Comparison of ENCODE assay signal across 8 cellular contexts in the genomic region with DNA sequence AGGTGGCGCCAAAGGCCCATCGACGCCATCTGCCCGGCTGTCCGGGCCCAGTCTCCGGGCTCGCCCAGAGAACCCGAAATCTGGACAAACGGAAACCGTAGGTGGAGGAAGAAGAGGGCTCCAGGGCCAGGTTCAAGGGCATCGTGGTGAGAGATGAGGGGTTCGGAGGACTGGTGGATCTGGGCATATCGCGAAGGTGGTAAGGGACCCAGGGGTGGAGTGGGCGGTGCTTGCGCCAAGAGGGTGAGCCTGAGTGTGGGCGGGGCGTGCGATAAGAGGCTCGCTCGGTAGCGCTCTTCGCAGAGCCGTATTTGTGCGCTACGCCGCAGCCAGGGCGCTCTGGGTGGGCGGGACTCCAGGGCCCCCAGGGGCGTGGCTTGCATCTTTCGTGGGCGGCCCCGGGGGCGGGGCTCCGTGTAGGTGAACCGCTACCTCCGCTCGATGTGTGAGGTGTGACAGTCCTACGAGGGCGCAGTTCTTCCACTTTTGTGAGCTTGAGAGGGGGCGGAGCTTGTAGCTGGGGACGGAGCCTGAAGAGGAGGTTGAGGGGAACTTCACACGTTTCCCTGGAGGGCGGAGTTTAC. TPM values are rescaled to one million over a fixed set of nuclear protein-coding genes. Genes with fewer than 3 reads are reported as not detected.
DNase-seq lines count a peak whose midpoint lies in the region; ATAC-seq and TF ChIP-seq lines count a peak whose summit lies in the region.

No MANE protein-coding gene starts in this region.

- H3K9me3 ChIP-seq in CD4-positive, alpha-beta T cell (ENCODE audit: control insufficient read depth, low read length) = no peaks in the 10 kb centered on the region
- no peaks in the 10 kb centered on the region for H3K9me3 ChIP-seq in ectodermal cell (ENCODE audit: control insufficient read depth, low read length)

- peaks cover 19% of the 10 kb centered on the region for H3K4me1 ChIP-seq in ectodermal cell (ENCODE audit: control insufficient read depth, insufficient read depth, low read length)

- no peaks in the 10 kb centered on the region for H3K27me3 ChIP-seq in CD4-positive, alpha-beta T cell (ENCODE audit: control insufficient read depth, insufficient read depth, low read length)
- peaks cover 17% of the 10 kb centered on the region for H3K27me3 ChIP-seq in ectodermal cell (ENCODE audit: control insufficient read depth, insufficient read depth, low read length, poor library complexity, severe bottlenecking)

- no peaks in the 10 kb centered on the region for H3K36me3 Mint-ChIP-seq in CD4-positive, alpha-beta T cell (ENCODE audit: low read depth)
- H3K36me3 Mint-ChIP-seq in activated CD4-positive, alpha-beta memory T cell treated with anti-CD3 and anti-CD28 coated beads, Interleukin-2, amount 10 ng/mL, durations not matched to agents 7 days and 5 days (ENCODE audit: low read depth) = no peaks in the 10 kb centered on the region

- CTCF ChIA-PET in CD4-positive, alpha-beta T cell (lab: Charles Lee) = interaction anchor here (0.8 to 3.6 kb wide), 20 partner anchors 10 to 1465 kb away, joined by 3 to 30 read pairs (median 4); partner anchors contain the start of genes BRMS1, CCDC85B, MRPL11 and RIN1
- CTCF ChIA-PET in activated CD4-positive, alpha-beta memory T cell treated with anti-CD3 and anti-CD28 coated beads, Interleukin-2, amount 10 ng/mL, durations not matched to agents 7 days and 5 days (lab: Charles Lee) = interaction anchor here (0.6 to 3.3 kb wide), 34 partner anchors 10 to 366 kb away, joined by 3 to 73 read pairs (median 5); partner anchors contain the start of genes B4GAT1, BRMS1, DPP3 and MRPL11

- H3K27ac Mint-ChIP-seq in CD4-positive, alpha-beta T cell = peak overlapping the region; percentile 95
- H3K27ac Mint-ChIP-seq in activated CD4-positive, alpha-beta memory T cell treated with anti-CD3 and anti-CD28 coated beads, Interleukin-2, amount 10 ng/mL, durations not matched to agents 7 days and 5 days = peak overlapping the region; percentile 90

- peak overlapping the region; percentile 36 for H3K4me3 ChIP-seq in ectodermal cell (ENCODE audit: insufficient read depth, low read depth, low read length)

- H3K27me3 Mint-ChIP-seq in CD4-positive, alpha-beta T cell = peaks cover 4% of the 10 kb centered on the region
- H3K27me3 Mint-ChIP-seq in activated CD4-positive, alpha-beta memory T cell treated with anti-CD3 and anti-CD28 coated beads, Interleukin-2, amount 10 ng/mL, durations not matched to agents 7 days and 5 days = peaks cover 10% of the 10 kb centered on the region

- intact Hi-C loops in CD4-positive, alpha-beta T cell (cut with DNase I, micrococcal nuclease) = loop anchor here (1.0 kb wide), 4 partner anchors 16 to 77 kb away; partner anchors contain the start of genes BRMS1 (in 2 of the 2) and YIF1A (in 1 of the 2)

- peak; percentile 97 for TF ChIP-seq CTCF in CD4-positive, alpha-beta T cell (IDR thresholded peaks at IDR 0.05)

- peak overlapping the region; percentile 65 for H3K27ac ChIP-seq in CD4-positive, alpha-beta T cell (ENCODE audit: low read depth, low read length)
- peak overlapping the region; percentile 76 for H3K27ac ChIP-seq in ectodermal cell (ENCODE audit: insufficient read depth, low read depth, low read length, poor library complexity, severe bottlenecking)

- ATAC-seq in CD4-positive, alpha-beta T cell (ENCODE audit: poor library complexity) = peak; percentile 74
- ATAC-seq in GM19455 (IDR thresholded peaks at IDR 0.05; ENCODE audit: unreplicated experiment) = peak; percentile 61

- POLR2A ChIA-PET in CD4-positive, alpha-beta T cell (lab: Charles Lee) = interaction anchor here (0.6 to 3.0 kb wide), 32 partner anchors 8 to 840 kb away, joined by 3 to 39 read pairs (median 6); partner anchors contain the start of genes B4GAT1, BRMS1, MALAT1 and MRPL11
- POLR2A ChIA-PET in activated CD4-positive, alpha-beta memory T cell treated with anti-CD3 and anti-CD28 coated beads, Interleukin-2, amount 10 ng/mL, durations not matched to agents 7 days and 5 days (lab: Charles Lee) = interaction anchor here (0.7 to 3.9 kb wide), 17 partner anchors 12 to 304 kb away, joined by 3 to 30 read pairs (median 6); partner anchors contain the start of genes B4GAT1, BRMS1, DPP3 and RBM14

- DNase-seq in CD4-positive, alpha-beta T cell = peak; percentile 91 to 100 (median 98)
- DNase-seq in HK-2 (ENCODE audit: unreplicated experiment) (peak; percentile 76), NCI-H774 (lab: John Stamatoyannopoulos, UW) (peak; percentile 97), lung microvascular endothelial cell (ENCODE audit: low read depth in 2 of 2) (peak; percentile 94 to 95)
- DNase-seq in activated CD4-positive, alpha-beta memory T cell treated with anti-CD3 and anti-CD28 coated beads, Interleukin-2, amount 10 ng/mL, durations not matched to agents 7 days and 5 days = peak; percentile 97
- peak; percentile 80 to 94 (median 94) for DNase-seq in stimulated activated CD4-positive, alpha-beta T cell treated with anti-CD3 and anti-CD28 coated beads, TNF-alpha, amount 100 ng/mL, for 24 hours (ENCODE audit: low read depth in 3 of 3)

- WGBS in ectodermal cell, 2 experiments = 0 to 1% methylated on average over 44 of the region's 44 CpGs

- H3K4me3 Mint-ChIP-seq in CD4-positive, alpha-beta T cell = peak overlapping the region; percentile 90
- H3K4me3 Mint-ChIP-seq in activated CD4-positive, alpha-beta memory T cell treated with anti-CD3 and anti-CD28 coated beads, Interleukin-2, amount 10 ng/mL, durations not matched to agents 7 days and 5 days = peak overlapping the region; percentile 85

- peaks cover 22% of the 10 kb centered on the region for H3K4me1 Mint-ChIP-seq in CD4-positive, alpha-beta T cell (ENCODE audit: low read depth)
- H3K4me1 Mint-ChIP-seq in activated CD4-positive, alpha-beta memory T cell treated with anti-CD3 and anti-CD28 coated beads, Interleukin-2, amount 10 ng/mL, durations not matched to agents 7 days and 5 days = peaks cover 16% of the 10 kb centered on the region

- H3K9me3 Mint-ChIP-seq in CD4-positive, alpha-beta T cell = no peaks in the 10 kb centered on the region
- no peaks in the 10 kb centered on the region for H3K9me3 Mint-ChIP-seq in activated CD4-positive, alpha-beta memory T cell treated with anti-CD3 and anti-CD28 coated beads, Interleukin-2, amount 10 ng/mL, durations not matched to agents 7 days and 5 days

- no peaks in the 10 kb centered on the region for H3K36me3 ChIP-seq in ectodermal cell (ENCODE audit: control insufficient read depth, insufficient read depth, low read length)

RNA-seq across cellular contexts. Expression of gene CD248, which starts 4.8 kb away (rescaled TPM):
- 1 to 10 TPM; 3.3 to 3.4 TPM for total RNA-seq in CD4-positive, alpha-beta T cell
- not detected for total RNA-seq in activated CD4-positive, alpha-beta memory T cell treated with anti-CD3 and anti-CD28 coated beads, Interleukin-2, amount 10 ng/mL, durations not matched to agents 7 days and 5 days
- 3.7 TPM for polyA plus RNA-seq in ectodermal cell (2013, experiment 1 of 4)
- 4.4 TPM for polyA plus RNA-seq in ectodermal cell (2013, experiment 2 of 4)
- polyA plus RNA-seq in ectodermal cell (2013, experiment 3 of 4) = 5.5 TPM
- polyA plus RNA-seq in ectodermal cell (2013, experiment 4 of 4) = 6.2 TPM
- under 0.01 TPM in 2 replicates for total RNA-seq in lung microvascular endothelial cell

RNA-seq across cellular contexts. Expression of gene TMEM151A, which starts 20.4 kb away (rescaled TPM):
- total RNA-seq in CD4-positive, alpha-beta T cell = under 1 TPM; 0.11 to 0.14 TPM
- total RNA-seq in activated CD4-positive, alpha-beta memory T cell treated with anti-CD3 and anti-CD28 coated beads, Interleukin-2, amount 10 ng/mL, durations not matched to agents 7 days and 5 days = not detected
- polyA plus RNA-seq in ectodermal cell (2013, experiment 1 of 4) = not detected
- 0.07 TPM for polyA plus RNA-seq in ectodermal cell (2013, experiment 2 of 4)
- 0.21 TPM for polyA plus RNA-seq in ectodermal cell (2013, experiment 3 of 4)
- 0.12 TPM for polyA plus RNA-seq in ectodermal cell (2013, experiment 4 of 4)
- total RNA-seq in lung microvascular endothelial cell = under 0.01 TPM in 1 of 2 replicates, not detected in the other

RNA-seq across cellular contexts. Expression of gene YIF1A, which starts 23.1 kb away (rescaled TPM):
- total RNA-seq in CD4-positive, alpha-beta T cell = 10 to 100 TPM; 17.4 to 21.1 TPM
- 10 to 100 TPM; 49.5 to 52.5 TPM for total RNA-seq in activated CD4-positive, alpha-beta memory T cell treated with anti-CD3 and anti-CD28 coated beads, Interleukin-2, amount 10 ng/mL, durations not matched to agents 7 days and 5 days
- 30.8 TPM for polyA plus RNA-seq in ectodermal cell (2013, experiment 1 of 4)
- 33.2 TPM for polyA plus RNA-seq in ectodermal cell (2013, experiment 2 of 4)
- polyA plus RNA-seq in ectodermal cell (2013, experiment 3 of 4) = 35.0 TPM
- polyA plus RNA-seq in ectodermal cell (2013, experiment 4 of 4) = 34.7 TPM
- 95.9 and 136 TPM in 2 replicates for total RNA-seq in lung microvascular endothelial cell

RNA-seq across cellular contexts. Expression of gene RIN1, which starts 24.2 kb away (rescaled TPM):
- total RNA-seq in CD4-positive, alpha-beta T cell = 1 to 10 TPM; 1.2 to 1.6 TPM
- total RNA-seq in activated CD4-positive, alpha-beta memory T cell treated with anti-CD3 and anti-CD28 coated beads, Interleukin-2, amount 10 ng/mL, durations not matched to agents 7 days and 5 days = under 1 TPM; 0.43 to 0.73 TPM
- polyA plus RNA-seq in ectodermal cell (2013, experiment 1 of 4) = 5.1 TPM
- polyA plus RNA-seq in ectodermal cell (2013, experiment 2 of 4) = 4.4 TPM
- 3.4 TPM for polyA plus RNA-seq in ectodermal cell (2013, experiment 3 of 4)
- polyA plus RNA-seq in ectodermal cell (2013, experiment 4 of 4) = 3.3 TPM
- 2.8 and 3.5 TPM in 2 replicates for total RNA-seq in lung microvascular endothelial cell

RNA-seq across cellular contexts. Expression of gene BRMS1, which starts 32.8 kb away (rescaled TPM):
- 10 to 100 TPM; 52.7 to 58.4 TPM for total RNA-seq in CD4-positive, alpha-beta T cell
- total RNA-seq in activated CD4-positive, alpha-beta memory T cell treated with anti-CD3 and anti-CD28 coated beads, Interleukin-2, amount 10 ng/mL, durations not matched to agents 7 days and 5 days = 10 to 100 TPM; 39.7 to 40.4 TPM
- polyA plus RNA-seq in ectodermal cell (2013, experiment 1 of 4) = 35.4 TPM
- 37.6 TPM for polyA plus RNA-seq in ectodermal cell (2013, experiment 2 of 4)
- 29.6 TPM for polyA plus RNA-seq in ectodermal cell (2013, experiment 3 of 4)
- polyA plus RNA-seq in ectodermal cell (2013, experiment 4 of 4) = 30.4 TPM
- 49.7 and 54.6 TPM in 2 replicates for total RNA-seq in lung microvascular endothelial cell

Comparison
In these comparisons a context has a peak if more than half of its experiments do, and no peak if none do; other contexts are left out.
1. Peak in every context shown above with its lines: DNase-seq, ATAC-seq, H3K4me3 ChIP-seq and H3K27ac ChIP-seq.